ENCODE assay signal across 8 cellular contexts in genomic region chr6:13526718-13527668, GRCh38. TPM values are rescaled to one million over a fixed set of nuclear protein-coding genes. Genes with fewer than 3 reads are reported as not detected.
DNase-seq lines count a peak whose midpoint lies in the region; ATAC-seq and TF ChIP-seq lines count a peak whose summit lies in the region.

No MANE protein-coding gene starts in this region.

- BruUV-seq in A673 (replicated peaks; lab: Mats Ljungman, UMichigan), result no TSS peak

- no peaks in the 10 kb centered on the region for H3K27me3 Mint-ChIP-seq in activated naive CD8-positive, alpha-beta T cell treated with anti-CD3 and anti-CD28 coated beads for 36 hours

- no peaks in the 10 kb centered on the region for H3K36me3 ChIP-seq in A673 (ENCODE audit: insufficient read depth, low read length, poor library complexity, severe bottlenecking)

- H3K9me3 Mint-ChIP-seq in activated naive CD8-positive, alpha-beta T cell treated with anti-CD3 and anti-CD28 coated beads for 36 hours, result no peaks in the 10 kb centered on the region

- TF ChIP-seq CTCF in A673 (conservative IDR thresholded peaks at IDR 0.05; ENCODE audit: low read depth, low read length), result no peak

- no peaks in the 10 kb centered on the region for H3K27me3 ChIP-seq in A673 (replicated peaks; ENCODE audit: insufficient read depth, low read depth, low read length, poor library complexity)

- peaks cover 5% of the 10 kb centered on the region for H3K4me1 ChIP-seq in A673 (ENCODE audit: insufficient read depth, low read length, poor library complexity, severe bottlenecking)

- H3K36me3 Mint-ChIP-seq in activated naive CD8-positive, alpha-beta T cell treated with anti-CD3 and anti-CD28 coated beads for 36 hours, result no peaks in the 10 kb centered on the region

- CTCF ChIA-PET in A673 (lab: Charles Lee), result no interaction called here

- H3K9me3 ChIP-seq in A673 (ENCODE audit: low read depth, low read length, poor library complexity, severe bottlenecking), result no peaks in the 10 kb centered on the region

- intact Hi-C loops in A673 (cut with micrococcal nuclease; ENCODE audit: unreplicated experiment), result no loop called here

- DNase-seq in A673 (ENCODE audit: low spot score) (peak; percentile 47), NCI-H2171 (lab: John Stamatoyannopoulos, UW) (peak; percentile 89), medulla oblongata (ENCODE audit: extremely low spot score) (peak; percentile 6), epidermal melanocyte (ENCODE audit: insufficient read length, low spot score) (no peak), AG08396 (ENCODE audit: low spot score) (no peak)
- DNase-seq in activated naive CD8-positive, alpha-beta T cell treated with anti-CD3 and anti-CD28 coated beads for 36 hours, result peak; percentile 6

- POLR2A ChIA-PET in A673 (lab: Charles Lee; ENCODE audit: low non-redundant PET), result no interaction called here

- peaks cover 19% of the 10 kb centered on the region for H3K4me1 Mint-ChIP-seq in activated naive CD8-positive, alpha-beta T cell treated with anti-CD3 and anti-CD28 coated beads for 36 hours

- no peak overlapping the region for H3K4me3 Mint-ChIP-seq in activated naive CD8-positive, alpha-beta T cell treated with anti-CD3 and anti-CD28 coated beads for 36 hours

- ATAC-seq in GM18519 (IDR thresholded peaks at IDR 0.05; ENCODE audit: low FRiP score, unreplicated experiment), result peak; percentile 58
- ATAC-seq in HG03060 (IDR thresholded peaks at IDR 0.05; ENCODE audit: low read depth, unreplicated experiment), result peak; percentile 60

- no peak overlapping the region for H3K27ac Mint-ChIP-seq in activated naive CD8-positive, alpha-beta T cell treated with anti-CD3 and anti-CD28 coated beads for 36 hours

- H3K4me3 ChIP-seq in A673 (ENCODE audit: low read depth, low read length, poor library complexity, severe bottlenecking), result no peak overlapping the region

- H3K27ac ChIP-seq in A673 (ENCODE audit: low read depth, low read length, poor library complexity, severe bottlenecking), result no peak overlapping the region

RNA-seq across cellular contexts. Expression of gene GFOD1, which starts 39.6 kb away (rescaled TPM):
- total RNA-seq in A673 (2021), result 7.5 and 8.8 TPM in 2 replicates
- 10 to 100 TPM; 12.8 to 13.0 TPM for total RNA-seq in activated naive CD8-positive, alpha-beta T cell treated with anti-CD3 and anti-CD28 coated beads for 36 hours

RNA-seq across cellular contexts. Expression of gene SIRT5, which starts 47.4 kb away (rescaled TPM):
- total RNA-seq in A673 (2021), result 7.6 and 9.0 TPM in 2 replicates
- 1 to 10 TPM; 8.9 to 9.9 TPM for total RNA-seq in activated naive CD8-positive, alpha-beta T cell treated with anti-CD3 and anti-CD28 coated beads for 36 hours

Comparison
In these comparisons a context has a peak if more than half of its experiments do, and no peak if none do; other contexts are left out.
1. DNase-seq: peak in A673 (single experiment), NCI-H2171 (single experiment), activated naive CD8-positive, alpha-beta T cell treated with anti-CD3 and anti-CD28 coated beads for 36 hours (single experiment) and medulla oblongata (single experiment); none in epidermal melanocyte (single experiment) and AG08396 (single experiment).